11 cellular contexts compared by ENCODE assay signal in genomic region chr1:30761312-30762151, GRCh38. TPM values are rescaled to one million over a fixed set of nuclear protein-coding genes. Genes with fewer than 3 reads are reported as not detected.
DNase-seq lines count a peak whose midpoint lies in the region; ATAC-seq and TF ChIP-seq lines count a peak whose summit lies in the region.
"Had no signal": no experiment of that assay in that cellular context is flagged by ENCODE, and none has a peak within 500 bp of the region (broad histone marks: within the 10 kb centered on the region; RNA-seq: fewer than 3 reads in every experiment).

No MANE protein-coding gene starts in this region.

- ATAC-seq in GM19351 (IDR thresholded peaks at IDR 0.05; ENCODE audit: unreplicated experiment), result no peak

- no peak for TF ChIP-seq CTCF in choroid plexus epithelial cell (conservative IDR thresholded peaks at IDR 0.05; ENCODE audit: low read depth, low read length)

- H3K4me3 ChIP-seq in choroid plexus epithelial cell (ENCODE audit: low read depth, low read length), result no peak overlapping the region

- DNase-seq in NOMO-1 treated with DMSO at 0.1 percent for 48 hours (lab: John Stamatoyannopoulos, UW; ENCODE audit: unreplicated experiment) (peak; percentile 7), NOMO-1 (lab: John Stamatoyannopoulos, UW; ENCODE audit: unreplicated experiment in 2 of 2) (no peak), NCI-H69 (lab: John Stamatoyannopoulos, UW) (peak; percentile 19), choroid plexus epithelial cell (ENCODE audit: low read depth) (peak; percentile 34), renal cortical epithelial cell (ENCODE audit: low read depth) (peak; percentile 25), DMS 273 (lab: John Stamatoyannopoulos, UW; ENCODE audit: unreplicated experiment) (no peak), NCI-H2171 (lab: John Stamatoyannopoulos, UW) (no peak)
- DNase-seq: NCI-H1105 treated with DMSO at 0.1 percent for 48 hours had no signal

RNA-seq across cellular contexts. Expression of gene LAPTM5, which starts 4.0 kb away (rescaled TPM):
- 0.17 TPM in 1 of 2 replicates, not detected in the other for total RNA-seq in renal cortical epithelial cell
- total RNA-seq: A172 had no signal

RNA-seq across cellular contexts. Expression of gene MATN1, which starts 38.1 kb away (rescaled TPM):
- total RNA-seq in renal cortical epithelial cell, result not detected in 2 replicates
- total RNA-seq: A172, posterior vena cava had no signal

Comparison
In these comparisons a context has a peak if more than half of its experiments do, and no peak if none do; other contexts are left out.
1. DNase-seq: peak in NOMO-1 treated with DMSO at 0.1 percent for 48 hours (single experiment), NCI-H69 (single experiment), choroid plexus epithelial cell (single experiment) and renal cortical epithelial cell (single experiment); none in NOMO-1 (0 of 2), DMS 273 (single experiment) and NCI-H2171 (single experiment).